ENCODE assay signal across 9 cellular contexts in genomic region chr16:57800213-57801097, GRCh38. TPM values are rescaled to one million over a fixed set of nuclear protein-coding genes. Genes with fewer than 3 reads are reported as not detected.
DNase-seq lines count a peak whose midpoint lies in the region; ATAC-seq, FAIRE-seq and TF ChIP-seq lines count a peak whose summit lies in the region.
"Had no signal": no experiment of that assay in that cellular context is flagged by ENCODE, and none has a peak within 500 bp of the region (broad histone marks: within the 10 kb centered on the region; RNA-seq: fewer than 3 reads in every experiment).

No MANE protein-coding gene starts in this region.

- peaks cover 53% of the 10 kb centered on the region for H3K27me3 Mint-ChIP-seq in activated T-helper 2 cell treated with anti-CD3 and anti-CD28 coated beads, Interferon-gamma antibody, Interleukin-2, Interleukin-4, amounts not matched to agents 10 μg/mL and 5 μg/mL and 100 μg/mL, durations not matched to agents 14 hours and 24 hours and 36 hours (ENCODE audit: low read depth)

- H3K27ac ChIP-seq in K562 (ENCODE audit: extremely low read depth, low read depth, low read length) = peak overlapping the region; percentile 86
- peak overlapping the region; percentile 72 for H3K27ac ChIP-seq in liver (ENCODE audit: low read depth in 1 of 2, low read length in 2 of 2)
- H3K27ac ChIP-seq in temporal lobe (ENCODE audit: low read depth, low read length) = peak overlapping the region; percentile 21

- H3K9me3 Mint-ChIP-seq in activated T-helper 2 cell treated with anti-CD3 and anti-CD28 coated beads, Interferon-gamma antibody, Interleukin-2, Interleukin-4, amounts not matched to agents 10 μg/mL and 5 μg/mL and 100 μg/mL, durations not matched to agents 14 hours and 24 hours and 36 hours = no peaks in the 10 kb centered on the region

- H3K4me1 ChIP-seq in K562 (replicated peaks in 1 of 2; ENCODE audit: control insufficient read depth in 2 of 2, insufficient read depth in 2 of 2, low read length in 2 of 2) (peaks cover 53 to 64% of the 10 kb centered on the region in 2 experiments), liver (ENCODE audit: control insufficient read depth in 4 of 4, insufficient read depth in 4 of 4, low read length in 3 of 4) (peaks cover 28 to 83% (median 67%) of the 10 kb centered on the region in 4 donors)

- CTCF ChIA-PET in K562 (lab: Yijun Ruan, JAX; ENCODE audit: low intra/inter-chr PET ratio) = no interaction called here

- WGBS in K562 (ENCODE audit: insufficient coverage, low coverage, missing lambda C conversion rate) = 11% methylated on average over 12 of the region's 12 CpGs
- WGBS in liver = 63% methylated on average over 12 of the region's 12 CpGs

- H3K27ac Mint-ChIP-seq in activated T-helper 2 cell treated with anti-CD3 and anti-CD28 coated beads, Interferon-gamma antibody, Interleukin-2, Interleukin-4, amounts not matched to agents 10 μg/mL and 5 μg/mL and 100 μg/mL, durations not matched to agents 14 hours and 24 hours and 36 hours = no peak overlapping the region

- peak; percentile 28 for ATAC-seq in K562

- DNase-seq in Kasumi-1 (lab: John Stamatoyannopoulos, UW) (peak; percentile 23 to 37), K562 (ENCODE audit: extremely low read depth in 1 of 4, low spot score in 3 of 4) (peak in 3 of 4 experiments; percentile 33 to 77 (median 51)), 8988T (no peak), NCI-H524 (lab: John Stamatoyannopoulos, UW) (no peak)
- DNase-seq in activated T-helper 2 cell treated with anti-CD3 and anti-CD28 coated beads, Interferon-gamma antibody, Interleukin-2, Interleukin-4, amounts not matched to agents 10 μg/mL and 5 μg/mL and 100 μg/mL, durations not matched to agents 14 hours and 24 hours and 36 hours (ENCODE audit: low spot score) = no peak
- DNase-seq: activated CD8-positive, alpha-beta memory T cell treated with anti-CD3 and anti-CD28 coated beads for 24 hours; stimulated activated CD4-positive, alpha-beta T cell treated with anti-CD3 and anti-CD28 coated beads, Interleukin-2, amount 100 ng/mL, for 24 hours had no signal

- no peak for TF ChIP-seq RAD21 in K562 (CRISPR knock-in tag; conservative IDR thresholded peaks at IDR 0.05 in 1 of 2, IDR thresholded peaks at IDR 0.05 in 1 of 2)
- no peak for TF ChIP-seq RAD21 in liver (IDR thresholded peaks at IDR 0.05)

- POLR2A ChIA-PET in K562 (lab: Yijun Ruan, JAX) = interaction anchor here (0.6 to 4.5 kb wide), 7 partner anchors 8 to 31 kb away, joined by 3 to 20 read pairs (median 3); no protein-coding TSS in a partner anchor

- H3K79me2 ChIP-seq in K562 (ENCODE audit: control insufficient read depth, insufficient read depth, low read length) = peaks cover 47% of the 10 kb centered on the region

- peaks cover 24% of the 10 kb centered on the region for H3K4me1 Mint-ChIP-seq in activated T-helper 2 cell treated with anti-CD3 and anti-CD28 coated beads, Interferon-gamma antibody, Interleukin-2, Interleukin-4, amounts not matched to agents 10 μg/mL and 5 μg/mL and 100 μg/mL, durations not matched to agents 14 hours and 24 hours and 36 hours (ENCODE audit: low read depth)

- H3K9me3 ChIP-seq in K562 (replicated peaks; ENCODE audit: control insufficient read depth, insufficient read depth, low read depth, low read length) (no peaks in the 10 kb centered on the region), liver (ENCODE audit: control insufficient read depth in 4 of 4, low read length in 3 of 4) (no peaks in the 10 kb centered on the region)

- H3K4me3 Mint-ChIP-seq in activated T-helper 2 cell treated with anti-CD3 and anti-CD28 coated beads, Interferon-gamma antibody, Interleukin-2, Interleukin-4, amounts not matched to agents 10 μg/mL and 5 μg/mL and 100 μg/mL, durations not matched to agents 14 hours and 24 hours and 36 hours (ENCODE audit: low read depth) = no peak overlapping the region

- TF ChIP-seq CTCF in K562 (IDR thresholded peaks at IDR 0.05 in 2 of 3, conservative IDR thresholded peaks at IDR 0.05 in 1 of 3; ENCODE audit: insufficient read depth in 2 of 3, low read depth in 1 of 3, low read length in 3 of 3) = no peak
- no peak for TF ChIP-seq CTCF in liver (IDR thresholded peaks at IDR 0.05; ENCODE audit: low read depth, low read length, missing input control)

- peak; percentile 79 for TF ChIP-seq EP300 in K562 (IDR thresholded peaks at IDR 0.05; ENCODE audit: low read length)

- H4K20me1 ChIP-seq in K562 (replicated peaks; ENCODE audit: control insufficient read depth, insufficient read depth, low read length) = peaks cover 4% of the 10 kb centered on the region; the same call in 1 of the 2 replicates

- peak; percentile 92 for FAIRE-seq in K562 (lab: Jason Lieb, UNC)

- in situ Hi-C loops in K562 (cut with MboI) = no loop called here

- no peak overlapping the region for H2AFZ ChIP-seq in K562 (ENCODE audit: low read depth, low read length)

- H3K9me1 ChIP-seq in K562 (ENCODE audit: control insufficient read depth, insufficient read depth, low read length) = no peaks in the 10 kb centered on the region

- no peaks in the 10 kb centered on the region for H3K36me3 Mint-ChIP-seq in activated T-helper 2 cell treated with anti-CD3 and anti-CD28 coated beads, Interferon-gamma antibody, Interleukin-2, Interleukin-4, amounts not matched to agents 10 μg/mL and 5 μg/mL and 100 μg/mL, durations not matched to agents 14 hours and 24 hours and 36 hours (ENCODE audit: low read depth)

- peaks cover 38% of the 10 kb centered on the region for H3K36me3 ChIP-seq in K562 (ENCODE audit: control insufficient read depth, insufficient read depth, low read length)
- no peaks in the 10 kb centered on the region for H3K36me3 ChIP-seq in liver (ENCODE audit: control insufficient read depth in 4 of 4, insufficient read depth in 3 of 4, low read depth in 1 of 4, low read length in 3 of 4)

- peak overlapping the region; percentile 95 for H3K4me2 ChIP-seq in K562 (ENCODE audit: insufficient read depth, low read length)

- H3K27me3 ChIP-seq in K562 (ENCODE audit: control insufficient read depth in 2 of 2, insufficient read depth in 2 of 2, low read length in 2 of 2) (no peaks in the 10 kb centered on the region), liver (ENCODE audit: control insufficient read depth in 4 of 4, insufficient read depth in 4 of 4, low read length in 3 of 4) (no peaks in the 10 kb centered on the region)

- no TSS peak for BruUV-seq in K562 (replicated peaks; lab: Mats Ljungman, UMichigan)

- H3K4me3 ChIP-seq in K562 = peak overlapping the region; percentile 61
- H3K4me3 ChIP-seq in liver (ENCODE audit: low read depth in 1 of 3, low read length in 3 of 3) = no peak overlapping the region

- TF ChIP-seq POLR2A in K562 (conservative IDR thresholded peaks at IDR 0.05) = no peak

- intact Hi-C loops in K562 (cut with micrococcal nuclease) = loop anchor here (2.0 kb wide), 1 partner anchor 58 kb away; no protein-coding TSS in a partner anchor
- intact Hi-C loops in activated T-helper 2 cell treated with anti-CD3 and anti-CD28 coated beads, Interferon-gamma antibody, Interleukin-2, Interleukin-4, amounts not matched to agents 10 μg/mL and 5 μg/mL and 100 μg/mL, durations not matched to agents 14 hours and 24 hours and 36 hours (cut with micrococcal nuclease) = no loop called here

- H3K9ac ChIP-seq in K562 (ENCODE audit: insufficient read depth in 1 of 2, low read depth in 2 of 2, low read length in 2 of 2) (peak overlapping the region; percentile 76 to 90), liver (ENCODE audit: low read depth in 1 of 2, low read length in 2 of 2) (no peak overlapping the region)

TF ChIP-seq in K562, 482 proteins besides CTCF, POLR2A, EP300 and RAD21 (continues in another document):
- TF ChIP-seq HDAC8 (tag; IDR thresholded peaks at IDR 0.05) (no peak), TAF7 (tag; IDR thresholded peaks at IDR 0.05) (no peak), CBFB (CRISPR knock-in tag; IDR thresholded peaks at IDR 0.05) (no peak), KLF16 (IDR thresholded peaks at IDR 0.05) (0 out of 2 replicates have a peak, but pooled peaks have one; percentile 40), PCBP2 (IDR thresholded peaks at IDR 0.05; ENCODE audit: low read depth, low read length, poor library complexity, severe bottlenecking) (no peak), RBM25 (IDR thresholded peaks at IDR 0.05; ENCODE audit: low read depth, low read length, severe bottlenecking) (peak; percentile 70)

TF ChIP-seq in liver, 16 proteins besides CTCF, POLR2A, EP300 and RAD21:
- TF ChIP-seq JUND (IDR thresholded peaks at IDR 0.05) (no peak), NR2F2 (IDR thresholded peaks at IDR 0.05) (peak; percentile 83)

RNA-seq across cellular contexts. Expression of gene KIFC3, which starts 1.8 kb away (rescaled TPM):
- total RNA-seq in K562 (2011; cell fraction: chromatin; rRNA removed; ENCODE audit: low replicate concordance) = 164 and 411 TPM in 2 replicates
- total RNA-seq in K562 (2011; cell fraction: nucleolus; rRNA removed) = 182 and 194 TPM in 2 replicates
- 159 and 191 TPM in 2 replicates for total RNA-seq in K562 (2011; cell fraction: nucleoplasm; rRNA removed)
- total RNA-seq in K562 (2014; rRNA removed) (103 and 106 TPM in 2 replicates), K562 (2014; rRNA removed; fragmentation: Illumina TruSeq; extraction: Trizol) (19.0 and 22.9 TPM in 2 replicates), K562 (2015; rRNA removed; fragmentation: Illumina TruSeq; extraction: Trizol) (26.2 and 28.4 TPM in 2 replicates), K562 (2021) (94.5 and 105 TPM in 2 replicates), liver (100 to 1,000 TPM in 1 of 2 donors, 10 to 100 TPM in 1; 22.2 to 103 TPM), temporal lobe (36.9 TPM)
- polyA plus RNA-seq in K562 (2011; rRNA removed) (53.3 and 63.5 TPM in 2 replicates), K562 (2014; fragmentation: Illumina TruSeq; extraction: Trizol) (20.2 and 47.1 TPM in 2 replicates), K562 (2014; fragmentation: Nextera tagmentation; extraction: Ambion mirVana) (under 1 TPM; 0.23 to 0.96 TPM), K562 (2014; rRNA removed) (78.1 and 80.3 TPM in 2 replicates), liver (10 to 100 TPM; 16.5 to 32.7 TPM)
- polyA plus RNA-seq in K562 (2011; cell fraction: cytosol; rRNA removed) = 55.1 and 112 TPM in 2 replicates
- polyA plus RNA-seq in K562 (2011; cell fraction: nucleus; rRNA removed) = 117 and 212 TPM in 2 replicates
- 52.0 and 117 TPM in 2 replicates for polyA plus RNA-seq in K562 (2012)
- polyA minus RNA-seq in K562 (2011; rRNA and poly(A)+ RNA removed) = 30.1 and 42.3 TPM in 2 replicates
- polyA minus RNA-seq in K562 (2011; cell fraction: cytosol; rRNA and poly(A)+ RNA removed) = 44.9 and 52.3 TPM in 2 replicates
- 83.2 and 86.6 TPM in 2 replicates for polyA minus RNA-seq in K562 (2011; cell fraction: nucleus; rRNA and poly(A)+ RNA removed)
- total RNA-seq in activated T-helper 2 cell treated with anti-CD3 and anti-CD28 coated beads, Interferon-gamma antibody, Interleukin-2, Interleukin-4, amounts not matched to agents 10 μg/mL and 5 μg/mL and 100 μg/mL, durations not matched to agents 14 hours and 24 hours and 36 hours = 0.16 and 0.52 TPM in 2 replicates

Comparison
In these comparisons a context has a peak if more than half of its experiments do, and no peak if none do; other contexts are left out.
1. DNase-seq: peak in Kasumi-1 (2 of 2) and K562 (3 of 4); none in 8988T (single experiment), activated T-helper 2 cell treated with anti-CD3 and anti-CD28 coated beads, Interferon-gamma antibody, Interleukin-2, Interleukin-4, amounts not matched to agents 10 μg/mL and 5 μg/mL and 100 μg/mL, durations not matched to agents 14 hours and 24 hours and 36 hours (single experiment) and NCI-H524 (0 of 2).
2. H3K27ac ChIP-seq: peak in every context shown above with its lines; median percentile 86 in K562; 72 in liver; 21 in temporal lobe.
3. H3K9ac ChIP-seq: peak in K562 (2 of 2); none in liver (0 of 2).
4. RNA of gene KIFC3, which starts 1.8 kb away (total RNA-seq): 19.0 to 411 TPM in K562, 22.2 to 103 TPM in liver and 36.9 TPM in temporal lobe (single experiment); 0.16 to 0.52 TPM in activated T-helper 2 cell treated with anti-CD3 and anti-CD28 coated beads, Interferon-gamma antibody, Interleukin-2, Interleukin-4, amounts not matched to agents 10 μg/mL and 5 μg/mL and 100 μg/mL, durations not matched to agents 14 hours and 24 hours and 36 hours; every median in the first group is over 10 times any median in the second.